Comparison of ENCODE assay signal across 20 cellular contexts in genomic region chr6:562052-562676, GRCh38.
DNase-seq lines count a peak whose midpoint lies in the region; ATAC-seq, FAIRE-seq and TF ChIP-seq lines count a peak whose summit lies in the region.
"Had no signal": no experiment of that assay in that cellular context is flagged by ENCODE, and none has a peak within 500 bp of the region (broad histone marks: within the 10 kb centered on the region; RNA-seq: fewer than 3 reads in every experiment).

No MANE protein-coding gene starts in this region.

- H3K4me3 ChIP-seq in choroid plexus epithelial cell (ENCODE audit: low read depth, low read length) = no peak overlapping the region
- H3K4me3 ChIP-seq: breast epithelium, GM23338, upper lobe of left lung had no signal

- intact Hi-C loops in posterior vena cava (cut with DNase I) = no loop called here

- no peak overlapping the region for H3K4me3 Mint-ChIP-seq in stimulated activated naive CD8-positive, alpha-beta T cell treated with anti-CD3 and anti-CD28 coated beads, Interleukin-15, Interleukin-2, amounts not matched to agents 100 ng/mL and 50 ng/mL, for 24 hours
- H3K4me3 Mint-ChIP-seq in stimulated activated naive CD8-positive, alpha-beta T cell treated with anti-CD3 and anti-CD28 coated beads, Interleukin-15, amount 100 ng/mL, for 72 hours = no peak overlapping the region
- H3K4me3 Mint-ChIP-seq: CD4-positive, alpha-beta memory T cell; dendritic cell treated with granulocyte-macrophage colony-stimulating factor and Interleukin-4, amounts not matched to agents 40 ng/mL and 50 ng/mL, for 4 days; GM23338; naive thymus-derived CD4-positive, alpha-beta T cell had no signal

- H3K4me1 Mint-ChIP-seq in stimulated activated naive CD8-positive, alpha-beta T cell treated with anti-CD3 and anti-CD28 coated beads, Interleukin-15, Interleukin-2, amounts not matched to agents 100 ng/mL and 50 ng/mL, for 24 hours (ENCODE audit: low read depth) = peaks cover 45% of the 10 kb centered on the region
- peaks cover 44% of the 10 kb centered on the region for H3K4me1 Mint-ChIP-seq in stimulated activated naive CD8-positive, alpha-beta T cell treated with anti-CD3 and anti-CD28 coated beads, Interleukin-15, amount 100 ng/mL, for 72 hours
- H3K4me1 Mint-ChIP-seq: GM23338 had no signal

- peak; percentile 38 for FAIRE-seq in islet of Langerhans (lab: Jason Lieb, UNC)

- no peak for ATAC-seq in stimulated activated naive CD8-positive, alpha-beta T cell treated with anti-CD3 and anti-CD28 coated beads, Interleukin-15, amount 100 ng/mL, for 72 hours
- ATAC-seq in GM21515 (IDR thresholded peaks at IDR 0.05; ENCODE audit: unreplicated experiment) = no peak
- ATAC-seq: GM23338; left colon; naive thymus-derived CD4-positive, alpha-beta T cell had no signal

- H3K9me3 Mint-ChIP-seq in stimulated activated naive CD8-positive, alpha-beta T cell treated with anti-CD3 and anti-CD28 coated beads, Interleukin-15, Interleukin-2, amounts not matched to agents 100 ng/mL and 50 ng/mL, for 24 hours = no peaks in the 10 kb centered on the region
- H3K9me3 Mint-ChIP-seq in stimulated activated naive CD8-positive, alpha-beta T cell treated with anti-CD3 and anti-CD28 coated beads, Interleukin-15, amount 100 ng/mL, for 72 hours = no peaks in the 10 kb centered on the region
- H3K9me3 Mint-ChIP-seq: CD4-positive, alpha-beta memory T cell; dendritic cell treated with granulocyte-macrophage colony-stimulating factor and Interleukin-4, amounts not matched to agents 40 ng/mL and 50 ng/mL, for 4 days; GM23338 had no signal

- peak overlapping the region; percentile 72 for H3K27ac Mint-ChIP-seq in stimulated activated naive CD8-positive, alpha-beta T cell treated with anti-CD3 and anti-CD28 coated beads, Interleukin-15, Interleukin-2, amounts not matched to agents 100 ng/mL and 50 ng/mL, for 24 hours
- peak overlapping the region in 1 of 2 donors; percentile 95 for H3K27ac Mint-ChIP-seq in stimulated activated naive CD8-positive, alpha-beta T cell treated with anti-CD3 and anti-CD28 coated beads, Interleukin-15, amount 100 ng/mL, for 72 hours
- H3K27ac Mint-ChIP-seq: dendritic cell treated with granulocyte-macrophage colony-stimulating factor and Interleukin-4, amounts not matched to agents 40 ng/mL and 50 ng/mL, for 4 days; GM23338 had no signal

- H3K27me3 Mint-ChIP-seq in stimulated activated naive CD8-positive, alpha-beta T cell treated with anti-CD3 and anti-CD28 coated beads, Interleukin-15, Interleukin-2, amounts not matched to agents 100 ng/mL and 50 ng/mL, for 24 hours = no peaks in the 10 kb centered on the region
- H3K27me3 Mint-ChIP-seq in stimulated activated naive CD8-positive, alpha-beta T cell treated with anti-CD3 and anti-CD28 coated beads, Interleukin-15, amount 100 ng/mL, for 72 hours = no peaks in the 10 kb centered on the region
- H3K27me3 Mint-ChIP-seq: CD4-positive, alpha-beta memory T cell; dendritic cell treated with granulocyte-macrophage colony-stimulating factor and Interleukin-4, amounts not matched to agents 40 ng/mL and 50 ng/mL, for 4 days; naive thymus-derived CD4-positive, alpha-beta T cell had no signal

- no peak for TF ChIP-seq CTCF in choroid plexus epithelial cell (conservative IDR thresholded peaks at IDR 0.05; ENCODE audit: low read depth, low read length)

- DNase-seq in stimulated activated naive CD8-positive, alpha-beta T cell treated with anti-CD3 and anti-CD28 coated beads, Interleukin-15, amount 100 ng/mL, for 72 hours = no peak
- peak; percentile 40 for DNase-seq in choroid plexus epithelial cell (ENCODE audit: low read depth)
- no peak for DNase-seq in cerebellar cortex (ENCODE audit: low spot score)
- no peak for DNase-seq in posterior vena cava (ENCODE audit: low spot score)
- DNase-seq in NCI-H1105 treated with DMSO at 0.1 percent for 48 hours (lab: John Stamatoyannopoulos, UW) = no peak
- DNase-seq: activated CD4-positive, alpha-beta T cell treated with anti-CD3 and anti-CD28 coated beads for 1 hour; CD4-positive, alpha-beta memory T cell; left colon; naive thymus-derived CD4-positive, alpha-beta T cell; NCI-H1436; NCI-H524 treated with DMSO at 0.1 percent for 48 hours; posterior cingulate gyrus; RPMI8226 had no signal

- H3K36me3 Mint-ChIP-seq in stimulated activated naive CD8-positive, alpha-beta T cell treated with anti-CD3 and anti-CD28 coated beads, Interleukin-15, Interleukin-2, amounts not matched to agents 100 ng/mL and 50 ng/mL, for 24 hours (ENCODE audit: low read depth) = peaks cover 48% of the 10 kb centered on the region
